Comparison of ENCODE assay signal across 1 cellular context in genomic region chr19:850221-850978, GRCh38.
TF ChIP-seq lines count a peak whose summit lies in the region.

No MANE protein-coding gene starts in this region.

TF ChIP-seq in A549, 52 proteins besides CTCF, POLR2A, EP300 and RAD21 (continued from another document):
- TF ChIP-seq E2F6 (IDR thresholded peaks at IDR 0.05; ENCODE audit: borderline replicate concordance, low read depth): no peak
- TF ChIP-seq CEBPB (IDR thresholded peaks at IDR 0.05): peak; percentile 24 to 87; a peak in 2 of 4 replicates
- no peak for TF ChIP-seq SMC3 (IDR thresholded peaks at IDR 0.05)
- TF ChIP-seq FOSL2 (IDR thresholded peaks at IDR 0.05): no peak
- no peak for TF ChIP-seq FOSL2 (CRISPR knock-in tag; IDR thresholded peaks at IDR 0.05)
- TF ChIP-seq BCL3 (IDR thresholded peaks at IDR 0.05): no peak
- TF ChIP-seq GATA3 (IDR thresholded peaks at IDR 0.05; ENCODE audit: borderline replicate concordance): 0 out of 2 replicates have a peak, but pooled peaks have one; percentile 37
- TF ChIP-seq ZNF302 (CRISPR knock-in tag; IDR thresholded peaks at IDR 0.05): no peak
- no peak for TF ChIP-seq PHF8 (IDR thresholded peaks at IDR 0.05; ENCODE audit: borderline replicate concordance, low read depth)
- TF ChIP-seq HEYL (CRISPR knock-in tag; IDR thresholded peaks at IDR 0.05): no peak
- no peak for TF ChIP-seq NFE2L2 (conservative IDR thresholded peaks at IDR 0.05; ENCODE audit: low read length)
- no peak for TF ChIP-seq NR3C1 (IDR thresholded peaks at IDR 0.05)
- no peak for TF ChIP-seq HOXB5 (CRISPR knock-in tag; IDR thresholded peaks at IDR 0.05)
- TF ChIP-seq ZSCAN20 (CRISPR knock-in tag; IDR thresholded peaks at IDR 0.05): no peak
- TF ChIP-seq RARB (CRISPR knock-in tag; IDR thresholded peaks at IDR 0.05): no peak
- TF ChIP-seq RFX5 (IDR thresholded peaks at IDR 0.05): no peak
- TF ChIP-seq MAX (IDR thresholded peaks at IDR 0.05): 0 out of 2 replicates have a peak, but pooled peaks have one; percentile 27
- no peak for TF ChIP-seq PBX3 (IDR thresholded peaks at IDR 0.05)
- no peak for TF ChIP-seq REST (IDR thresholded peaks at IDR 0.05)
- no peak for TF ChIP-seq HDAC2 (IDR thresholded peaks at IDR 0.05)
- no peak for TF ChIP-seq KDM1A (IDR thresholded peaks at IDR 0.05; ENCODE audit: low read depth)
- TF ChIP-seq EHF (CRISPR knock-in tag; IDR thresholded peaks at IDR 0.05): no peak
- 0 out of 2 replicates have a peak, but pooled peaks have one; percentile 55 for TF ChIP-seq MYC (IDR thresholded peaks at IDR 0.05; ENCODE audit: borderline replicate concordance, low read length)
- TF ChIP-seq TP53 (CRISPR knock-in tag; IDR thresholded peaks at IDR 0.05): no peak
- no peak for TF ChIP-seq CBX8 (IDR thresholded peaks at IDR 0.05)
- no peak for TF ChIP-seq MAZ (IDR thresholded peaks at IDR 0.05; ENCODE audit: borderline replicate concordance, low read depth, low read length)
